16 cellular contexts compared by ENCODE assay signal in genomic region chr15:88634449-88634848, GRCh38. TPM values are rescaled to one million over a fixed set of nuclear protein-coding genes. Genes with fewer than 3 reads are reported as not detected.
DNase-seq lines count a peak whose midpoint lies in the region; ATAC-seq, FAIRE-seq and TF ChIP-seq lines count a peak whose summit lies in the region.
"Had no signal": no experiment of that assay in that cellular context is flagged by ENCODE, and none has a peak within 500 bp of the region (broad histone marks: within the 10 kb centered on the region; RNA-seq: fewer than 3 reads in every experiment).

No MANE protein-coding gene starts in this region.

- 73 to 92% methylated on average over 2 of the region's 2 CpGs for WGBS in esophagus squamous epithelium, 2 donors

- intact Hi-C loops in natural killer cell (cut with micrococcal nuclease) (no loop called here), esophagus squamous epithelium (cut with DNase I) (no loop called here)

- H3K36me3 ChIP-seq in esophagus squamous epithelium (peaks cover 2 to 37% (median 6%) of the 10 kb centered on the region in 3 donors), brain microvascular endothelial cell (replicated peaks) (peaks cover 39% of the 10 kb centered on the region)

- H3K9me3 ChIP-seq in T-helper 17 cell (ENCODE audit: control insufficient read depth, low read length, poor library complexity, severe bottlenecking) (no peaks in the 10 kb centered on the region), esophagus squamous epithelium (no peaks in the 10 kb centered on the region)
- H3K9me3 ChIP-seq: left ventricle myocardium inferior, MG63, thoracic aorta had no signal

- H3K27me3 ChIP-seq in esophagus squamous epithelium, result no peaks in the 10 kb centered on the region
- H3K27me3 ChIP-seq in brain microvascular endothelial cell (replicated peaks), result no peaks in the 10 kb centered on the region
- H3K27me3 ChIP-seq: MG63 had no signal

- TF ChIP-seq CTCF in natural killer cell (IDR thresholded peaks at IDR 0.05) (no peak), esophagus squamous epithelium (IDR thresholded peaks at IDR 0.05) (no peak), brain microvascular endothelial cell (IDR thresholded peaks at IDR 0.05; ENCODE audit: low read depth, low read length, missing control alignments) (no peak)

- ATAC-seq in natural killer cell (no peak), T-helper 17 cell (no peak)
- no peak for ATAC-seq in natural killer cell treated with Interleukin-12 subunit alpha and Interleukin-12 subunit beta and Interleukin-15 and Interleukin-18, amount 100 ng/mL, for 72 hours

- no peaks in the 10 kb centered on the region for H3K27me3 Mint-ChIP-seq in natural killer cell (ENCODE audit: low read depth in 2 of 2)
- H3K27me3 Mint-ChIP-seq in natural killer cell treated with Interleukin-12 subunit alpha and Interleukin-12 subunit beta and Interleukin-15 and Interleukin-18, amount 100 ng/mL, for 72 hours, result no peaks in the 10 kb centered on the region
- no peaks in the 10 kb centered on the region for H3K27me3 Mint-ChIP-seq in T-helper 17 cell

- H3K27ac ChIP-seq in esophagus squamous epithelium (peak overlapping the region; percentile 13 to 99 (median 63)), brain microvascular endothelial cell (no peak overlapping the region)
- H3K27ac ChIP-seq: left ventricle myocardium inferior, thoracic aorta had no signal

- peak overlapping the region; percentile 97 to 98 for H3K27ac Mint-ChIP-seq in natural killer cell
- H3K27ac Mint-ChIP-seq in natural killer cell treated with Interleukin-12 subunit alpha and Interleukin-12 subunit beta and Interleukin-15 and Interleukin-18, amount 100 ng/mL, for 72 hours, result peak overlapping the region in 1 of 2 donors; percentile 95
- peak overlapping the region; percentile 100 for H3K27ac Mint-ChIP-seq in T-helper 17 cell

- H3K4me3 ChIP-seq in esophagus squamous epithelium (no peak overlapping the region), brain microvascular endothelial cell (ENCODE audit: low read depth, low read length) (no peak overlapping the region)
- H3K4me3 ChIP-seq: left ventricle myocardium inferior, MG63, thoracic aorta had no signal

- no peak overlapping the region for H3K4me3 Mint-ChIP-seq in natural killer cell
- no peak overlapping the region for H3K4me3 Mint-ChIP-seq in natural killer cell treated with Interleukin-12 subunit alpha and Interleukin-12 subunit beta and Interleukin-15 and Interleukin-18, amount 100 ng/mL, for 72 hours
- peak overlapping the region; percentile 28 for H3K4me3 Mint-ChIP-seq in T-helper 17 cell

- peaks cover 19 to 59% (median 33%) of the 10 kb centered on the region in 3 donors for H3K4me1 ChIP-seq in esophagus squamous epithelium

- H3K4me1 Mint-ChIP-seq in natural killer cell (peaks cover 52 to 56% of the 10 kb centered on the region in 2 donors), T-helper 17 cell (peaks cover 66% of the 10 kb centered on the region)
- H3K4me1 Mint-ChIP-seq in natural killer cell treated with Interleukin-12 subunit alpha and Interleukin-12 subunit beta and Interleukin-15 and Interleukin-18, amount 100 ng/mL, for 72 hours (ENCODE audit: low read depth in 2 of 2), result peaks cover 55 to 56% of the 10 kb centered on the region in 2 donors

- no peaks in the 10 kb centered on the region for H3K9me3 Mint-ChIP-seq in natural killer cell
- H3K9me3 Mint-ChIP-seq in natural killer cell treated with Interleukin-12 subunit alpha and Interleukin-12 subunit beta and Interleukin-15 and Interleukin-18, amount 100 ng/mL, for 72 hours, result no peaks in the 10 kb centered on the region

- in situ Hi-C loops in brain microvascular endothelial cell (cut with HindIII; ENCODE audit: low pct_ligation_motif_present, low sequenced_read_pairs), result no loop called here

- no peak for FAIRE-seq in GM12892 (lab: Jason Lieb, UNC)
- FAIRE-seq: bronchial epithelial cell had no signal

- TF ChIP-seq POLR2A in esophagus squamous epithelium (IDR thresholded peaks at IDR 0.05) (no peak), GM12892 (IDR thresholded peaks at IDR 0.05; ENCODE audit: low read depth, low read length) (no peak)

- H3K36me3 Mint-ChIP-seq in natural killer cell (peaks cover 6% of the 10 kb centered on the region), T-helper 17 cell (ENCODE audit: low read depth) (peaks cover 6% of the 10 kb centered on the region)
- peaks cover 12% of the 10 kb centered on the region for H3K36me3 Mint-ChIP-seq in natural killer cell treated with Interleukin-12 subunit alpha and Interleukin-12 subunit beta and Interleukin-15 and Interleukin-18, amount 100 ng/mL, for 72 hours

- no peak for DNase-seq in natural killer cell
- DNase-seq in natural killer cell treated with Interleukin-12 subunit alpha and Interleukin-12 subunit beta and Interleukin-15 and Interleukin-18, amount 100 ng/mL, for 72 hours (ENCODE audit: low spot score), result no peak
- DNase-seq in T-helper 17 cell, result no peak
- DNase-seq in esophagus squamous epithelium (lab: John Stamatoyannopoulos, UW), result no peak
- no peak for DNase-seq in GM19240 (ENCODE audit: insufficient read length, low spot score)
- DNase-seq in brain microvascular endothelial cell, result no peak
- no peak for DNase-seq in GM12892 (ENCODE audit: insufficient read length)
- no peak for DNase-seq in OCI-M2 (lab: John Stamatoyannopoulos, UW; ENCODE audit: unreplicated experiment)
- DNase-seq: activated CD4-positive, CD25-positive, alpha-beta regulatory T cell treated with anti-CD3 and anti-CD28 coated beads, Interleukin-2, amount 50 U/mL, for 72 hours; effector CD8-positive, alpha-beta T cell; left ventricle myocardium inferior; MG63; NCI-H2029 treated with DMSO at 0.1 percent for 48 hours; NCI-H748 treated with DMSO at 0.1 percent for 48 hours had no signal

RNA-seq across cellular contexts. Expression of gene ISG20, which starts 4.4 kb away (rescaled TPM):
- 100 to 1,000 TPM in 2 of 3 donors, 10 to 100 TPM in 1; 80.6 to 137 (median 116) TPM for total RNA-seq in natural killer cell
- 10 to 100 TPM; 21.8 to 30.2 TPM for total RNA-seq in natural killer cell treated with Interleukin-12 subunit alpha and Interleukin-12 subunit beta and Interleukin-15 and Interleukin-18, amount 100 ng/mL, for 72 hours
- 100 to 1,000 TPM; 124 to 141 TPM for total RNA-seq in T-helper 17 cell
- 10 to 100 TPM; 14.0 to 24.1 (median 19.7) TPM for total RNA-seq in esophagus squamous epithelium
- 62.9 TPM for polyA plus RNA-seq in GM12892 (2012; ENCODE audit: missing spikeins)

RNA-seq across cellular contexts. Expression of gene AEN, which starts 13.3 kb away (rescaled TPM):
- 10 to 100 TPM; 19.9 to 26.9 (median 20.9) TPM for total RNA-seq in natural killer cell
- total RNA-seq in natural killer cell treated with Interleukin-12 subunit alpha and Interleukin-12 subunit beta and Interleukin-15 and Interleukin-18, amount 100 ng/mL, for 72 hours, result 10 to 100 TPM; 47.1 to 81.4 TPM
- 10 to 100 TPM; 32.2 to 41.0 TPM for total RNA-seq in T-helper 17 cell
- total RNA-seq in esophagus squamous epithelium, result 10 to 100 TPM; 13.4 to 31.4 (median 18.1) TPM
- polyA plus RNA-seq in GM12892 (2012; ENCODE audit: missing spikeins), result 22.9 TPM
